12 cellular contexts compared by ENCODE assay signal in genomic region chr5:40405985-40406384, GRCh38.
DNase-seq lines count a peak whose midpoint lies in the region; ATAC-seq, FAIRE-seq and TF ChIP-seq lines count a peak whose summit lies in the region.
"Had no signal": no experiment of that assay in that cellular context is flagged by ENCODE, and none has a peak within 500 bp of the region (broad histone marks: within the 10 kb centered on the region; RNA-seq: fewer than 3 reads in every experiment).

No MANE protein-coding gene starts in this region.

- TF ChIP-seq POLR2A in GM12891 (IDR thresholded peaks at IDR 0.05; ENCODE audit: low read depth, low read length): no peak

- H3K4me3 Mint-ChIP-seq in CD4-positive, CD25-positive, alpha-beta regulatory T cell: peak overlapping the region in 3 of 4 donors; percentile 55 to 67 (median 64)

- no peak for FAIRE-seq in GM12891 (lab: Jason Lieb, UNC)

- H3K36me3 Mint-ChIP-seq in CD4-positive, CD25-positive, alpha-beta regulatory T cell: no peaks in the 10 kb centered on the region

- H3K4me1 ChIP-seq in CD4-positive, CD25-positive, alpha-beta regulatory T cell (ENCODE audit: control insufficient read depth, insufficient read depth, low read length, poor library complexity, severe bottlenecking): peaks cover 57% of the 10 kb centered on the region
- H3K4me1 ChIP-seq in neutrophil (ENCODE audit: control insufficient read depth in 1 of 2, insufficient read depth in 1 of 2, low read depth in 1 of 2, low read length in 1 of 2): peaks cover 78 to 81% of the 10 kb centered on the region in 2 experiments
- H3K4me1 ChIP-seq in HAP-1: no peaks in the 10 kb centered on the region

- H3K9me3 Mint-ChIP-seq in CD4-positive, CD25-positive, alpha-beta regulatory T cell: peaks cover 0 to 1% (median 0%) of the 10 kb centered on the region in 7 donors

- no peaks in the 10 kb centered on the region for H3K27me3 Mint-ChIP-seq in CD4-positive, CD25-positive, alpha-beta regulatory T cell

- no peak for ATAC-seq in CD4-positive, CD25-positive, alpha-beta regulatory T cell (ENCODE audit: low read depth in 2 of 2)
- no peak for ATAC-seq in GM21717 (IDR thresholded peaks at IDR 0.05; ENCODE audit: unreplicated experiment)

- peak overlapping the region; percentile 88 to 100 (median 98) for H3K27ac Mint-ChIP-seq in CD4-positive, CD25-positive, alpha-beta regulatory T cell

- TF ChIP-seq CTCF in HL-60 (IDR thresholded peaks at IDR 0.05; ENCODE audit: insufficient read depth, low read length): no peak
- no peak for TF ChIP-seq CTCF in neutrophil (IDR thresholded peaks at IDR 0.05)

- H3K4me3 ChIP-seq in CD4-positive, CD25-positive, alpha-beta regulatory T cell (ENCODE audit: low read depth, low read length): peak overlapping the region; percentile 65
- no peak overlapping the region for H3K4me3 ChIP-seq in HL-60 (replicated peaks; ENCODE audit: insufficient read depth, low read length)
- peak overlapping the region; percentile 28 to 36 for H3K4me3 ChIP-seq in neutrophil (ENCODE audit: low read depth in 1 of 2, low read length in 1 of 2)
- H3K4me3 ChIP-seq in HAP-1: no peak overlapping the region

- peak overlapping the region; percentile 86 for H3K27ac ChIP-seq in CD4-positive, CD25-positive, alpha-beta regulatory T cell (ENCODE audit: insufficient read depth, low read length, poor library complexity, severe bottlenecking)
- H3K27ac ChIP-seq in HL-60 (replicated peaks): peak overlapping the region; percentile 85
- H3K27ac ChIP-seq in neutrophil: peak overlapping the region; percentile 89

- in situ Hi-C loops in HAP-1 (cut with MboI; ENCODE audit: low sequenced_read_pairs): no loop called here

- peaks cover 28 to 72% (median 54%) of the 10 kb centered on the region in 4 donors for H3K4me1 Mint-ChIP-seq in CD4-positive, CD25-positive, alpha-beta regulatory T cell

- peak in 2 of 3 donors; percentile 30 to 31 for DNase-seq in CD4-positive, CD25-positive, alpha-beta regulatory T cell
- DNase-seq in HL-60 (ENCODE audit: low read depth in 1 of 2, low spot score in 1 of 2) (no peak), GM12891 (ENCODE audit: insufficient read length, low spot score) (no peak), amygdala (lab: John Stamatoyannopoulos, UW) (no peak), HAP-1 (ENCODE audit: low spot score in 2 of 2) (no peak)
- DNase-seq in central memory CD4-positive, alpha-beta T cell: peak; percentile 73
- DNase-seq: amniotic stem cell, Calu3, NCI-H510A treated with DMSO at 0.1 percent for 48 hours, SHP77 treated with DMSO at 0.1 percent for 48 hours had no signal

- H3K36me3 ChIP-seq in CD4-positive, CD25-positive, alpha-beta regulatory T cell (ENCODE audit: control insufficient read depth, insufficient read depth, low read length): no peaks in the 10 kb centered on the region
- no peaks in the 10 kb centered on the region for H3K36me3 ChIP-seq in neutrophil
- no peaks in the 10 kb centered on the region for H3K36me3 ChIP-seq in HAP-1 (replicated peaks)

- no peaks in the 10 kb centered on the region for H3K9me3 ChIP-seq in CD4-positive, CD25-positive, alpha-beta regulatory T cell (ENCODE audit: control insufficient read depth in 2 of 2, low read length in 2 of 2)
- H3K9me3 ChIP-seq in neutrophil (no peaks in the 10 kb centered on the region), HAP-1 (no peaks in the 10 kb centered on the region)

- H3K27me3 ChIP-seq in CD4-positive, CD25-positive, alpha-beta regulatory T cell (ENCODE audit: control insufficient read depth, insufficient read depth, low read length): no peaks in the 10 kb centered on the region
- H3K27me3 ChIP-seq in HL-60 (ENCODE audit: insufficient read depth, poor library complexity, severe bottlenecking) (no peaks in the 10 kb centered on the region), neutrophil (no peaks in the 10 kb centered on the region), HAP-1 (ENCODE audit: low read depth) (no peaks in the 10 kb centered on the region)

TF ChIP-seq in GM12891, 5 proteins besides CTCF, POLR2A, EP300 and RAD21:
- TF ChIP-seq SPI1 (IDR thresholded peaks at IDR 0.05; ENCODE audit: low read depth, low read length) (no peak), POU2F2 (IDR thresholded peaks at IDR 0.05; ENCODE audit: low read depth, low read length) (no peak), PAX5 (IDR thresholded peaks at IDR 0.05; ENCODE audit: insufficient read depth, low read length, severe bottlenecking) (no peak), POLR2AphosphoS5 (IDR thresholded peaks at IDR 0.05; ENCODE audit: low read depth, low read length) (no peak)

Comparison
In these comparisons a context has a peak if more than half of its experiments do, and no peak if none do; other contexts are left out.
1. DNase-seq: peak in CD4-positive, CD25-positive, alpha-beta regulatory T cell (2 of 3) and central memory CD4-positive, alpha-beta T cell (single experiment); none in HL-60 (0 of 2), GM12891 (single experiment), amygdala (0 of 56) and HAP-1 (0 of 2).
2. H3K4me3 ChIP-seq: peak in CD4-positive, CD25-positive, alpha-beta regulatory T cell (single experiment) and neutrophil (2 of 2); none in HL-60 (single experiment) and HAP-1 (single experiment).
3. Peak in every context shown above with its lines, with median percentiles within 50 percentile points of each other: H3K27ac ChIP-seq.